In genomic region chr16:79358188-79358587, GRCh38 we compare ENCODE assay signal across 23 cellular contexts.
DNase-seq lines count a peak whose midpoint lies in the region; ATAC-seq, FAIRE-seq and TF ChIP-seq lines count a peak whose summit lies in the region.
"Had no signal": no experiment of that assay in that cellular context is flagged by ENCODE, and none has a peak within 500 bp of the region (broad histone marks: within the 10 kb centered on the region; RNA-seq: fewer than 3 reads in every experiment).

No MANE protein-coding gene starts in this region.

- no peak for TF ChIP-seq RAD21 in liver (IDR thresholded peaks at IDR 0.05)
- no peak for TF ChIP-seq RAD21 in HepG2 (CRISPR knock-in tag; IDR thresholded peaks at IDR 0.05)

- no peak overlapping the region for H2AFZ ChIP-seq in HepG2 (ENCODE audit: low read length)
- H2AFZ ChIP-seq: GM23338 had no signal

- H3K9me3 ChIP-seq in liver (ENCODE audit: control insufficient read depth in 4 of 4, low read length in 3 of 4) (peaks cover 0 to 7% (median 1%) of the 10 kb centered on the region in 4 donors), HepG2 (ENCODE audit: low read length) (no peaks in the 10 kb centered on the region), heart right ventricle (peaks cover 0 to 6% (median 0%) of the 10 kb centered on the region in 11 donors), aorta (ENCODE audit: control insufficient read depth, low read length) (peaks cover 6% of the 10 kb centered on the region)
- H3K9me3 ChIP-seq: BLaER1, Caco-2 had no signal

- H3K27ac ChIP-seq in liver (ENCODE audit: low read depth in 1 of 2, low read length in 2 of 2): no peak overlapping the region
- H3K27ac ChIP-seq in HepG2 (ENCODE audit: extremely low read length, insufficient read depth, low read length): no peak overlapping the region
- H3K27ac ChIP-seq in heart right ventricle: peak overlapping the region in 1 of 10 donors; percentile 20
- no peak overlapping the region for H3K27ac ChIP-seq in aorta (ENCODE audit: low read depth in 1 of 2, low read length in 2 of 2)
- H3K27ac ChIP-seq: 22Rv1, BLaER1, C4-2B had no signal

- TF ChIP-seq EP300 in HepG2 (IDR thresholded peaks at IDR 0.05; ENCODE audit: low read depth in 2 of 2, low read length in 2 of 2) (no peak), HepG2 (CRISPR knock-in tag; IDR thresholded peaks at IDR 0.05; ENCODE audit: borderline replicate concordance) (no peak)

- no peaks in the 10 kb centered on the region for H4K20me1 ChIP-seq in HepG2 (ENCODE audit: insufficient read depth, low read length)
- H4K20me1 ChIP-seq: BLaER1 had no signal

- no peak overlapping the region for H3K9ac ChIP-seq in liver (ENCODE audit: low read depth in 1 of 2, low read length in 2 of 2)
- no peak overlapping the region for H3K9ac ChIP-seq in HepG2 (ENCODE audit: insufficient read depth, low read depth, low read length)
- H3K9ac ChIP-seq: BLaER1 had no signal

- no peak overlapping the region for H3K4me3 ChIP-seq in liver (ENCODE audit: low read depth in 1 of 3, low read length in 3 of 3)
- no peak overlapping the region for H3K4me3 ChIP-seq in HepG2 (replicated peaks in 1 of 3; ENCODE audit: insufficient read depth in 1 of 3, low read depth in 2 of 3, low read length in 3 of 3)
- no peak overlapping the region for H3K4me3 ChIP-seq in heart right ventricle
- H3K4me3 ChIP-seq in aorta (ENCODE audit: low read length in 2 of 2): no peak overlapping the region
- H3K4me3 ChIP-seq: BLaER1, GM12878, GM23338 had no signal

- no peaks in the 10 kb centered on the region for H3K79me2 ChIP-seq in HepG2 (ENCODE audit: insufficient read depth, low read length)

- in situ Hi-C loops in HepG2 (cut with HindIII; ENCODE audit: extremely low pct_ligation_motif_present, low pct_unique_long_range_greater_than_20kb): no loop called here

- H3K4me2 ChIP-seq in HepG2 (ENCODE audit: low read depth, low read length): no peak overlapping the region
- H3K4me2 ChIP-seq: BLaER1, GM23338 had no signal

- ATAC-seq in Right ventricle myocardium inferior (peak; percentile 60), left cardiac atrium (no peak), HepG2 (no peak), heart right ventricle (peak in 6 of 8 donors; percentile 46 to 74 (median 66)), HG02973 (IDR thresholded peaks at IDR 0.05; ENCODE audit: unreplicated experiment) (no peak), aorta (ENCODE audit: low FRiP score) (no peak)
- ATAC-seq: CD8-positive, alpha-beta T cell; GM12878; GM23338; HCT116 had no signal

- H3K36me3 ChIP-seq in liver (ENCODE audit: control insufficient read depth in 4 of 4, insufficient read depth in 3 of 4, low read depth in 1 of 4, low read length in 3 of 4) (no peaks in the 10 kb centered on the region), HepG2 (replicated peaks in 1 of 2; ENCODE audit: control insufficient read depth in 1 of 2, insufficient read depth in 2 of 2, low read length in 2 of 2) (no peaks in the 10 kb centered on the region), heart right ventricle (no peaks in the 10 kb centered on the region), aorta (ENCODE audit: control insufficient read depth in 1 of 2, insufficient read depth in 2 of 2, low read length in 1 of 2) (no peaks in the 10 kb centered on the region)
- H3K36me3 ChIP-seq: BLaER1 had no signal

- FAIRE-seq in HepG2 (lab: Jason Lieb, UNC): no peak
- FAIRE-seq: A204.1, GM12878, GM19239 had no signal

- 80% methylated on average over 9 of the region's 9 CpGs for WGBS in liver
- 55% methylated on average over 5 of the region's 9 CpGs for WGBS in HepG2 (ENCODE audit: low lambda C conversion rate)
- WGBS in heart right ventricle, 2 donors: 73 to 79% methylated on average over 9 of the region's 9 CpGs
- WGBS in aorta, 2 donors: 71 to 81% methylated on average over 9 of the region's 9 CpGs

- no peaks in the 10 kb centered on the region for H3K27me3 ChIP-seq in liver (ENCODE audit: control insufficient read depth in 4 of 4, insufficient read depth in 4 of 4, low read length in 3 of 4)
- no peaks in the 10 kb centered on the region; a peak in 2 of 5 replicates for H3K27me3 ChIP-seq in HepG2 (ENCODE audit: control insufficient read depth in 1 of 2, insufficient read depth in 2 of 2, low read length in 2 of 2)
- peaks cover 0 to 8% (median 0%) of the 10 kb centered on the region in 7 donors for H3K27me3 ChIP-seq in heart right ventricle
- peaks cover 0 to 5% of the 10 kb centered on the region in 2 donors for H3K27me3 ChIP-seq in aorta (ENCODE audit: control insufficient read depth in 1 of 2, insufficient read depth in 2 of 2, low read length in 1 of 2)
- H3K27me3 ChIP-seq: BLaER1 had no signal

- POLR2A ChIA-PET in HepG2 (lab: Yijun Ruan, JAX): no interaction called here

- no peak for TF ChIP-seq CTCF in liver (IDR thresholded peaks at IDR 0.05; ENCODE audit: low read depth, low read length, missing input control)
- no peak for TF ChIP-seq CTCF in HepG2 (CRISPR knock-in tag; IDR thresholded peaks at IDR 0.05)
- no peak for TF ChIP-seq CTCF in heart right ventricle (IDR thresholded peaks at IDR 0.05)

- no peak for TF ChIP-seq POLR2A in HepG2 (IDR thresholded peaks at IDR 0.05; ENCODE audit: insufficient read depth in 1 of 2, low read depth in 2 of 2, low read length in 2 of 2)

- intact Hi-C loops in Right ventricle myocardium inferior (cut with DNase I): loop anchor here (5.0 kb wide), 1 partner anchor 96 kb away; no protein-coding TSS in a partner anchor
- intact Hi-C loops in left cardiac atrium (cut with DNase I): no loop called here
- intact Hi-C loops in HepG2 (cut with micrococcal nuclease; ENCODE audit: unreplicated experiment): no loop called here
- intact Hi-C loops in heart right ventricle (cut with DNase I): no loop called here
- intact Hi-C loops in aorta (cut with DNase I): no loop called here

- CTCF ChIA-PET in HepG2 (lab: Yijun Ruan, JAX; ENCODE audit: low intra/inter-chr PET ratio, low total read pairs): no interaction called here

- H3K4me1 ChIP-seq in liver (ENCODE audit: control insufficient read depth in 4 of 4, insufficient read depth in 4 of 4, low read length in 3 of 4) (no peaks in the 10 kb centered on the region), HepG2 (ENCODE audit: insufficient read depth, low read length) (no peaks in the 10 kb centered on the region), heart right ventricle (peaks cover 0 to 7% (median 0%) of the 10 kb centered on the region in 9 donors), aorta (ENCODE audit: control insufficient read depth in 1 of 2, insufficient read depth in 2 of 2, low read length in 2 of 2) (no peaks in the 10 kb centered on the region)
- H3K4me1 ChIP-seq: BLaER1, Caco-2 had no signal

- DNase-seq in Right ventricle myocardium inferior (ENCODE audit: missing footprints) (no peak), left cardiac atrium (no peak), HepG2 (ENCODE audit: low spot score) (no peak), heart right ventricle (peak; percentile 16 to 33), aorta (no peak), DMS79 treated with DMSO at 0.1 percent for 48 hours (lab: John Stamatoyannopoulos, UW) (no peak)
- DNase-seq: Caco-2; CD4-positive, CD25-positive, alpha-beta regulatory T cell; CD8-positive, alpha-beta T cell; DMS153; EL; GDM1; H9 had no signal

- BruUV-seq in HepG2 (replicated peaks; lab: Mats Ljungman, UMichigan): no TSS peak

TF ChIP-seq in liver, 16 proteins besides CTCF, POLR2A, EP300 and RAD21 (continues in another document):
- no peak for TF ChIP-seq TAF1 (conservative IDR thresholded peaks at IDR 0.05)

TF ChIP-seq in HepG2, 621 proteins besides CTCF, POLR2A, EP300 and RAD21:
- TF ChIP-seq ZNF576 (CRISPR knock-in tag; IDR thresholded peaks at IDR 0.05) (no peak), ZNF644 (CRISPR knock-in tag; IDR thresholded peaks at IDR 0.05; ENCODE audit: low read depth) (no peak), HOXD1 (CRISPR knock-in tag; IDR thresholded peaks at IDR 0.05) (no peak), KLF9 (CRISPR knock-in tag; IDR thresholded peaks at IDR 0.05; ENCODE audit: low read depth) (no peak)

Comparison
In these comparisons a context has a peak if more than half of its experiments do, and no peak if none do; other contexts are left out.
1. ATAC-seq: peak in Right ventricle myocardium inferior (single experiment) and heart right ventricle (6 of 8); none in left cardiac atrium (0 of 2), HepG2 (single experiment), HG02973 (single experiment) and aorta (single experiment).
2. DNase-seq: peak in heart right ventricle (2 of 2); none in Right ventricle myocardium inferior (single experiment), left cardiac atrium (single experiment), HepG2 (single experiment), aorta (0 of 2) and DMS79 treated with DMSO at 0.1 percent for 48 hours (single experiment).